ENCODE assay signal across 15 cellular contexts in the genomic region with DNA sequence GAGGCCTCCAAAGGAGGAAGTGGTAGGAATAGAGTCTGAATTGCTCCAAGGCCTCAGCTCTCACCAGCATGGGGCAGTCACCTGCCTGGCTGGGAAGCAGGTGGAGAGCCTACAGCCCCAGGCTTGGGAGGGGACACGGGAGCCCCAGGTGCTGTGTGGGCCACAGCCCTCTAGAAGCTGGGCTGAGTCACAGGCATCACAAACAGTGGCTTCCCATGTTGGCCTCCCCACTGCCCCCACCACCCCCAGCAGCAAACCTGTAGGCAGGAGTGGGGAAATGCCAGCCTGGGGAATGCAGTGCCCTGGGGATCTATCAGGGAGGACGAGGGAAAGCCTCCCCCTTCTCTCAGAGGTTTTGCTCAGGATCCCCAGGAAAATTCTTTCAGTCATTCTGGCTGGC.
DNase-seq lines count a peak whose midpoint lies in the region; ATAC-seq and TF ChIP-seq lines count a peak whose summit lies in the region.
"Had no signal": no experiment of that assay in that cellular context is flagged by ENCODE, and none has a peak within 500 bp of the region (broad histone marks: within the 10 kb centered on the region; RNA-seq: fewer than 3 reads in every experiment).

No MANE protein-coding gene starts in this region.

- H3K4me1 Mint-ChIP-seq in activated T-helper 17 cell treated with anti-CD3 and anti-CD28 coated beads, Interleukin-2, amount 50 U/mL, for 72 hours, result no peaks in the 10 kb centered on the region

- H3K27ac Mint-ChIP-seq in activated T-helper 17 cell treated with anti-CD3 and anti-CD28 coated beads, Interleukin-2, amount 50 U/mL, for 72 hours, result no peak overlapping the region
- H3K27ac Mint-ChIP-seq: CD8-positive, alpha-beta T cell had no signal

- H3K4me1 ChIP-seq in right atrium auricular region (peaks cover 0 to 32% of the 10 kb centered on the region in 2 donors), left ventricle myocardium inferior (peaks cover 10% of the 10 kb centered on the region), RWPE2 (ENCODE audit: insufficient read depth, poor library complexity, severe bottlenecking) (no peaks in the 10 kb centered on the region), upper lobe of right lung (peaks cover 9% of the 10 kb centered on the region)

- peak overlapping the region; percentile 33 to 54 for H3K27ac ChIP-seq in right atrium auricular region
- no peak overlapping the region for H3K27ac ChIP-seq in left ventricle myocardium inferior (replicated peaks)
- no peak overlapping the region for H3K27ac ChIP-seq in RWPE2 (ENCODE audit: poor library complexity, severe bottlenecking)
- peak overlapping the region; percentile 30 for H3K27ac ChIP-seq in upper lobe of right lung
- H3K27ac ChIP-seq: BLaER1 had no signal

- no peak for TF ChIP-seq CTCF in right atrium auricular region (IDR thresholded peaks at IDR 0.05)
- no peak for TF ChIP-seq CTCF in left ventricle myocardium inferior (IDR thresholded peaks at IDR 0.05; ENCODE audit: borderline replicate concordance)
- no peak for TF ChIP-seq CTCF in RWPE2 (IDR thresholded peaks at IDR 0.05; ENCODE audit: poor library complexity, severe bottlenecking)
- TF ChIP-seq CTCF in upper lobe of right lung (IDR thresholded peaks at IDR 0.05), result no peak

- H3K9me3 Mint-ChIP-seq in activated T-helper 17 cell treated with anti-CD3 and anti-CD28 coated beads, Interleukin-2, amount 50 U/mL, for 72 hours, result no peaks in the 10 kb centered on the region
- H3K9me3 Mint-ChIP-seq: CD8-positive, alpha-beta T cell had no signal

- H3K4me3 ChIP-seq in right atrium auricular region (no peak overlapping the region), left ventricle myocardium inferior (no peak overlapping the region), RWPE2 (ENCODE audit: severe bottlenecking) (no peak overlapping the region), upper lobe of right lung (no peak overlapping the region)
- H3K4me3 ChIP-seq: BLaER1 had no signal

- no peaks in the 10 kb centered on the region for H3K36me3 Mint-ChIP-seq in activated T-helper 17 cell treated with anti-CD3 and anti-CD28 coated beads, Interleukin-2, amount 50 U/mL, for 72 hours (ENCODE audit: low read depth)
- H3K36me3 Mint-ChIP-seq: CD8-positive, alpha-beta T cell had no signal

- H3K36me3 ChIP-seq in right atrium auricular region (no peaks in the 10 kb centered on the region), left ventricle myocardium inferior (no peaks in the 10 kb centered on the region), RWPE2 (ENCODE audit: low read depth) (no peaks in the 10 kb centered on the region), upper lobe of right lung (no peaks in the 10 kb centered on the region)
- H3K36me3 ChIP-seq: BLaER1 had no signal

- peaks cover 7% of the 10 kb centered on the region for H3K27me3 Mint-ChIP-seq in activated T-helper 17 cell treated with anti-CD3 and anti-CD28 coated beads, Interleukin-2, amount 50 U/mL, for 72 hours

- ATAC-seq in RWPE2 (ENCODE audit: low read depth) (peak; percentile 33; the same call in 2 of the 3 replicates), upper lobe of right lung (peak; percentile 7), GM19351 (IDR thresholded peaks at IDR 0.05; ENCODE audit: unreplicated experiment) (no peak), GM18511 (IDR thresholded peaks at IDR 0.05; ENCODE audit: unreplicated experiment) (no peak)
- no peak for ATAC-seq in activated T-helper 17 cell treated with anti-CD3 and anti-CD28 coated beads, Interleukin-2, amount 50 U/mL, for 72 hours (replicated peaks)
- ATAC-seq: CD8-positive, alpha-beta T cell had no signal

- H3K4me3 Mint-ChIP-seq in activated T-helper 17 cell treated with anti-CD3 and anti-CD28 coated beads, Interleukin-2, amount 50 U/mL, for 72 hours, result no peak overlapping the region
- H3K4me3 Mint-ChIP-seq: CD8-positive, alpha-beta T cell had no signal

- DNase-seq in right atrium auricular region (ENCODE audit: low spot score) (no peak), left ventricle myocardium inferior (no peak), RWPE2 (ENCODE audit: low spot score) (no peak), kidney tubule cell (ENCODE audit: low spot score) (peak; percentile 31), upper lobe of right lung (no peak)
- DNase-seq: CD8-positive, alpha-beta T cell; NCI-H187; NCI-H446 treated with DMSO at 0.1 percent for 48 hours; NCI-H82; Right ventricle myocardium superior; SK-N-SH had no signal

- intact Hi-C loops in left ventricle myocardium inferior (cut with micrococcal nuclease) (no loop called here), upper lobe of right lung (cut with DNase I) (no loop called here)

- H3K9me3 ChIP-seq in right atrium auricular region (no peaks in the 10 kb centered on the region), left ventricle myocardium inferior (replicated peaks) (no peaks in the 10 kb centered on the region), RWPE2 (ENCODE audit: severe bottlenecking) (no peaks in the 10 kb centered on the region), upper lobe of right lung (no peaks in the 10 kb centered on the region)
- H3K9me3 ChIP-seq: BLaER1, SK-N-SH had no signal

- no peaks in the 10 kb centered on the region for H3K27me3 ChIP-seq in right atrium auricular region
- peaks cover 41% of the 10 kb centered on the region for H3K27me3 ChIP-seq in left ventricle myocardium inferior (ENCODE audit: low read depth)
- H3K27me3 ChIP-seq in RWPE2 (ENCODE audit: insufficient read depth, poor library complexity, severe bottlenecking), result no peaks in the 10 kb centered on the region
- peaks cover 7% of the 10 kb centered on the region for H3K27me3 ChIP-seq in upper lobe of right lung
- H3K27me3 ChIP-seq: BLaER1 had no signal

Comparison
In these comparisons a context has a peak if more than half of its experiments do, and no peak if none do; other contexts are left out.
1. H3K27ac ChIP-seq: peak in right atrium auricular region (2 of 2) and upper lobe of right lung (single experiment); none in left ventricle myocardium inferior (single experiment) and RWPE2 (single experiment).
2. ATAC-seq: peak in RWPE2 (single experiment) and upper lobe of right lung (single experiment); none in activated T-helper 17 cell treated with anti-CD3 and anti-CD28 coated beads, Interleukin-2, amount 50 U/mL, for 72 hours (single experiment), GM19351 (single experiment) and GM18511 (single experiment).